ENCODE assay signal across 1 cellular context in the genomic region with DNA sequence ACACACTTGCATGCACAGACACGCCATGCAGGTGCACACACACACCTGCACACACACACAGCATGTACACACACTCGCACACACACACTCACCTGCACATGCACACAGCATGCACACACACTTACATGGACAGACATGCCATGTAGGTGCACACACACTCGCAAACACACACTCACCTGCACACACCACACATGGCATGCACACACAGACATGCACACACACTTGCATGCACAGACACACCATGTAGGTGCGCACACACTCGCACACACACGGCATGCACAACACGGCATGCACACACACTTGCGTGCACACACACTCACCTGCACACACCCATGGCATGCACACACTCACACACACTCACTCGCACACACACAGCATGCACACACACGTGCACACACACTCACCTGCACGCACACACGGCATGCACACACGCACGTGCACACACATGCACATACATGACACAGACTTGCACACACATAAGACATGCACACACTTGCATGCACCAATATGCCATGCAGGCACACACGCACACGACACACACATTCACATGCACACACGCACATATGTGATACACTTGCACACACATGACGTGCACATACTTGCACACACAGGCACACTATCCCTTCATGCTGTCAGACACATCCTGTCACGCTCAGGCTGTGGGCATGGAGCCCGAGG.
TF ChIP-seq lines count a peak whose summit lies in the region.

No MANE protein-coding gene starts in this region.

TF ChIP-seq in K562, 482 proteins besides CTCF, POLR2A, EP300 and RAD21:
- TF ChIP-seq YBX1 (IDR thresholded peaks at IDR 0.05) (no peak), STAG1 (CRISPR knock-in tag; IDR thresholded peaks at IDR 0.05; ENCODE audit: borderline replicate concordance) (no peak), WHSC1 (IDR thresholded peaks at IDR 0.05; ENCODE audit: low read length) (no peak)
- TF ChIP-seq, protein P1, sequence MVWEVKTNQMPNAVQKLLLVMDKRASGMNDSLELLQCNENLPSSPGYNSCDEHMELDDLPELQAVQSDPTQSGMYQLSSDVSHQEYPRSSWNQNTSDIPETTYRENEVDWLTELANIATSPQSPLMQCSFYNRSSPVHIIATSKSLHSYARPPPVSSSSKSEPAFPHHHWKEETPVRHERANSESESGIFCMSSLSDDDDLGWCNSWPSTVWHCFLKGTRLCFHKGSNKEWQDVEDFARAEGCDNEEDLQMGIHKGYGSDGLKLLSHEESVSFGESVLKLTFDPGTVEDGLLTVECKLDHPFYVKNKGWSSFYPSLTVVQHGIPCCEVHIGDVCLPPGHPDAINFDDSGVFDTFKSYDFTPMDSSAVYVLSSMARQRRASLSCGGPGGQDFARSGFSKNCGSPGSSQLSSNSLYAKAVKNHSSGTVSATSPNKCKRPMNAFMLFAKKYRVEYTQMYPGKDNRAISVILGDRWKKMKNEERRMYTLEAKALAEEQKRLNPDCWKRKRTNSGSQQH (CRISPR knock-in tag; IDR thresholded peaks at IDR 0.05), result no peak
